Comparison of ENCODE assay signal across 11 cellular contexts in genomic region chr14:68971411-68972035, GRCh38. TPM values are rescaled to one million over a fixed set of nuclear protein-coding genes. Genes with fewer than 3 reads are reported as not detected.
DNase-seq lines count a peak whose midpoint lies in the region; ATAC-seq and TF ChIP-seq lines count a peak whose summit lies in the region.
"Had no signal": no experiment of that assay in that cellular context is flagged by ENCODE, and none has a peak within 500 bp of the region (broad histone marks: within the 10 kb centered on the region; RNA-seq: fewer than 3 reads in every experiment).

No MANE protein-coding gene starts in this region.

- peaks cover 13% of the 10 kb centered on the region for H3K9me3 Mint-ChIP-seq in activated T-cell treated with anti-CD3 and anti-CD28 coated beads, Interleukin-2, amount 50 U/mL, for 24 hours

- peak overlapping the region; percentile 92 for H3K27ac Mint-ChIP-seq in activated T-cell treated with anti-CD3 and anti-CD28 coated beads, Interleukin-2, amount 50 U/mL, for 24 hours

- DNase-seq in activated T-cell treated with anti-CD3 and anti-CD28 coated beads, Interleukin-2, amount 50 U/mL, for 24 hours, result no peak
- no peak for DNase-seq in activated T-cell treated with anti-CD3 and anti-CD28 coated beads, Interleukin-2, amount 50 U/mL, for 48 hours
- DNase-seq in ascending aorta (ENCODE audit: low spot score in 2 of 2) (no peak), upper lobe of right lung (no peak), CD1c-positive myeloid dendritic cell (ENCODE audit: extremely low spot score) (no peak)
- DNase-seq in stimulated activated CD4-positive, alpha-beta T cell treated with anti-CD3 and anti-CD28 coated beads, Interleukin-4, amount 100 ng/mL, for 24 hours, result no peak
- DNase-seq: NCI-H1930, SIG-M5, upper lobe of left lung had no signal

- H3K27me3 ChIP-seq in ascending aorta, result no peaks in the 10 kb centered on the region
- H3K27me3 ChIP-seq in mucosa of rectum (ENCODE audit: control insufficient read depth in 2 of 2, insufficient read depth in 2 of 2, low read length in 2 of 2), result no peaks in the 10 kb centered on the region
- H3K27me3 ChIP-seq in upper lobe of right lung, result no peaks in the 10 kb centered on the region
- H3K27me3 ChIP-seq: upper lobe of left lung had no signal

- peaks cover 91% of the 10 kb centered on the region for H3K4me1 Mint-ChIP-seq in activated T-cell treated with anti-CD3 and anti-CD28 coated beads, Interleukin-2, amount 50 U/mL, for 24 hours (ENCODE audit: low read depth)

- H3K9me3 ChIP-seq in ascending aorta (no peaks in the 10 kb centered on the region), mucosa of rectum (ENCODE audit: control insufficient read depth in 2 of 2, low read length in 2 of 2) (no peaks in the 10 kb centered on the region), upper lobe of right lung (no peaks in the 10 kb centered on the region)
- H3K9me3 ChIP-seq: upper lobe of left lung had no signal

- H3K4me3 ChIP-seq in ascending aorta, result peak overlapping the region; percentile 6 to 78
- H3K4me3 ChIP-seq in mucosa of rectum (ENCODE audit: low read length in 2 of 2), result no peak overlapping the region
- no peak overlapping the region for H3K4me3 ChIP-seq in upper lobe of right lung
- H3K4me3 ChIP-seq: upper lobe of left lung had no signal

- no peak for TF ChIP-seq CTCF in ascending aorta (IDR thresholded peaks at IDR 0.05)
- TF ChIP-seq CTCF in upper lobe of right lung (IDR thresholded peaks at IDR 0.05), result no peak

- peaks cover 64 to 92% of the 10 kb centered on the region in 2 donors for H3K4me1 ChIP-seq in ascending aorta
- peaks cover 24 to 47% of the 10 kb centered on the region in 2 donors for H3K4me1 ChIP-seq in mucosa of rectum (ENCODE audit: control insufficient read depth in 2 of 2, insufficient read depth in 2 of 2, low read length in 2 of 2)
- H3K4me1 ChIP-seq in upper lobe of right lung, result peaks cover 46% of the 10 kb centered on the region

- peak; percentile 22 for ATAC-seq in upper lobe of right lung
- no peak for ATAC-seq in GM21619 (IDR thresholded peaks at IDR 0.05; ENCODE audit: unreplicated experiment)

- H3K27me3 Mint-ChIP-seq in activated T-cell treated with anti-CD3 and anti-CD28 coated beads, Interleukin-2, amount 50 U/mL, for 24 hours, result no peaks in the 10 kb centered on the region

- H3K27ac ChIP-seq in ascending aorta (peak overlapping the region; percentile 68 to 80), mucosa of rectum (ENCODE audit: low read depth in 2 of 2, low read length in 2 of 2) (peak overlapping the region; percentile 20 to 27), upper lobe of right lung (no peak overlapping the region)

- H3K4me3 Mint-ChIP-seq in activated T-cell treated with anti-CD3 and anti-CD28 coated beads, Interleukin-2, amount 50 U/mL, for 24 hours, result no peak overlapping the region

- H3K36me3 Mint-ChIP-seq in activated T-cell treated with anti-CD3 and anti-CD28 coated beads, Interleukin-2, amount 50 U/mL, for 24 hours (ENCODE audit: low read depth), result peaks cover 56% of the 10 kb centered on the region

- H3K9ac ChIP-seq in mucosa of rectum (ENCODE audit: low read depth in 1 of 2, low read length in 2 of 2), result no peak overlapping the region

- intact Hi-C loops in ascending aorta (cut with DNase I) (loop anchor here (10.0 kb wide), 1 partner anchor 57 kb away; no protein-coding TSS in a partner anchor), upper lobe of right lung (cut with DNase I) (loop anchor here (10.0 kb wide), 1 partner anchor 67 kb away; no protein-coding TSS in a partner anchor)

- H3K36me3 ChIP-seq in ascending aorta, result peaks cover 30 to 42% of the 10 kb centered on the region in 2 donors
- peaks cover 0 to 9% of the 10 kb centered on the region in 2 donors for H3K36me3 ChIP-seq in mucosa of rectum (ENCODE audit: control insufficient read depth in 2 of 2, insufficient read depth in 2 of 2, low read length in 2 of 2)
- H3K36me3 ChIP-seq in upper lobe of right lung, result peaks cover 11% of the 10 kb centered on the region

RNA-seq across cellular contexts. Expression of gene ACTN1, which starts 7.6 kb away (rescaled TPM):
- total RNA-seq in ascending aorta (814 TPM), upper lobe of right lung (177 TPM)

Comparison
In these comparisons a context has a peak if more than half of its experiments do, and no peak if none do; other contexts are left out.
1. H3K4me3 ChIP-seq: peak in ascending aorta (2 of 2); none in mucosa of rectum (0 of 2) and upper lobe of right lung (single experiment).